25 cellular contexts compared by ENCODE assay signal in the genomic region with DNA sequence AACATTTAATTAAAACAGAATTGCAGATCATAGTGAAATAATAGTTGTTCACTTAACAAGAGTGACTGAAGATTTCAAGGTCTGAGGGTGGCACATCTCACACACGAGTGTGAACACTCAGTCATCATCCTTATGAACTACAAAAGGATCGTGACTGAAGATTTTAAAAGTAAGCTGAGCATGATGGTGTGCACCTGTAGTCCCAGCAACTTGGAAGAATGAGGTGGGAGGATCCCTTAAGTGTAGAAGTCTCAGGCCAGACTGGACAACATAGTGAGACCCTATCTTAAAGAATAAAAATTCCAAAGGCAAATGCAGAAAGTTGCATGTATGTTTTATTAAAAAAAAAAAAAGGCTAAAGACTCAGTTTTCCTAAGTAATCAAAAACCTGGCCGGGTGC. TPM values are rescaled to one million over a fixed set of nuclear protein-coding genes. Genes with fewer than 3 reads are reported as not detected.
DNase-seq lines count a peak whose midpoint lies in the region; ATAC-seq, FAIRE-seq and TF ChIP-seq lines count a peak whose summit lies in the region.
"Had no signal": no experiment of that assay in that cellular context is flagged by ENCODE, and none has a peak within 500 bp of the region (broad histone marks: within the 10 kb centered on the region; RNA-seq: fewer than 3 reads in every experiment).

No MANE protein-coding gene starts in this region.

- H3K9ac ChIP-seq in HepG2 (ENCODE audit: insufficient read depth, low read depth, low read length) (no peak overlapping the region), K562 (ENCODE audit: insufficient read depth in 1 of 2, low read depth in 2 of 2, low read length in 2 of 2) (no peak overlapping the region)
- H3K9ac ChIP-seq: BLaER1 treated with 17β-estradiol and CSF1 and Interleukin-3, amounts not matched to agents 10 nM and 100 nM had no signal

- H3K9me3 Mint-ChIP-seq in stimulated activated effector memory CD8-positive, alpha-beta T cell treated with anti-CD3 and anti-CD28 coated beads, Interleukin-12 subunit alpha, Interleukin-12 subunit beta, amount 100 ng/mL, for 72 hours = no peaks in the 10 kb centered on the region
- H3K9me3 Mint-ChIP-seq: CD14-positive monocyte; CD4-positive, alpha-beta T cell; CD8-positive, alpha-beta memory T cell; GM23338; H9; HFFc6 had no signal

- H3K27ac ChIP-seq in HepG2 (ENCODE audit: extremely low read length, insufficient read depth, low read length) = no peak overlapping the region
- no peak overlapping the region for H3K27ac ChIP-seq in right lobe of liver
- no peak overlapping the region for H3K27ac ChIP-seq in K562 (ENCODE audit: extremely low read depth, low read depth, low read length)
- H3K27ac ChIP-seq in suprapubic skin = no peak overlapping the region
- H3K27ac ChIP-seq: 22Rv1; BLaER1 treated with 17β-estradiol and CSF1 and Interleukin-3, amounts not matched to agents 10 nM and 100 nM had no signal

- CTCF ChIA-PET in HepG2 (lab: Yijun Ruan, JAX; ENCODE audit: low intra/inter-chr PET ratio, low total read pairs) (no interaction called here), K562 (lab: Yijun Ruan, JAX; ENCODE audit: low intra/inter-chr PET ratio) (no interaction called here)

- H3K4me3 ChIP-seq in HepG2 (replicated peaks in 1 of 3; ENCODE audit: insufficient read depth in 1 of 3, low read depth in 2 of 3, low read length in 3 of 3) (no peak overlapping the region), right lobe of liver (no peak overlapping the region), K562 (no peak overlapping the region), suprapubic skin (no peak overlapping the region)
- H3K4me3 ChIP-seq: BLaER1 treated with 17β-estradiol and CSF1 and Interleukin-3, amounts not matched to agents 10 nM and 100 nM; GM12878; GM23338 had no signal

- no peaks in the 10 kb centered on the region for H3K36me3 Mint-ChIP-seq in stimulated activated effector memory CD8-positive, alpha-beta T cell treated with anti-CD3 and anti-CD28 coated beads, Interleukin-12 subunit alpha, Interleukin-12 subunit beta, amount 100 ng/mL, for 72 hours
- H3K36me3 Mint-ChIP-seq: CD14-positive monocyte; CD8-positive, alpha-beta memory T cell had no signal

- no peak overlapping the region for H2AFZ ChIP-seq in HepG2 (ENCODE audit: low read length)
- H2AFZ ChIP-seq in K562 (ENCODE audit: low read depth, low read length) = no peak overlapping the region
- H2AFZ ChIP-seq: GM23338 had no signal

- H3K36me3 ChIP-seq in HepG2 (replicated peaks in 1 of 2; ENCODE audit: control insufficient read depth in 1 of 2, insufficient read depth in 2 of 2, low read length in 2 of 2) = no peaks in the 10 kb centered on the region
- H3K36me3 ChIP-seq in right lobe of liver = no peaks in the 10 kb centered on the region
- no peaks in the 10 kb centered on the region for H3K36me3 ChIP-seq in K562 (ENCODE audit: control insufficient read depth, insufficient read depth, low read length)
- H3K36me3 ChIP-seq in suprapubic skin = no peaks in the 10 kb centered on the region
- H3K36me3 ChIP-seq: BE2C; BLaER1 treated with 17β-estradiol and CSF1 and Interleukin-3, amounts not matched to agents 10 nM and 100 nM had no signal

- 2% methylated on average over 3 of the region's 3 CpGs for WGBS in HepG2 (ENCODE audit: low lambda C conversion rate)
- WGBS in right lobe of liver (ENCODE audit: insufficient coverage, low coverage, low lambda C conversion rate, missing lambda C conversion rate) = 56% methylated on average over 3 of the region's 3 CpGs
- 2% methylated on average over 3 of the region's 3 CpGs for WGBS in K562 (ENCODE audit: insufficient coverage, low coverage, missing lambda C conversion rate)
- WGBS in suprapubic skin = 75% methylated on average over 3 of the region's 3 CpGs

- H3K79me2 ChIP-seq in HepG2 (ENCODE audit: insufficient read depth, low read length) (no peaks in the 10 kb centered on the region), K562 (ENCODE audit: control insufficient read depth, insufficient read depth, low read length) (no peaks in the 10 kb centered on the region)

- H3K9me1 ChIP-seq in K562 (ENCODE audit: control insufficient read depth, insufficient read depth, low read length) = no peaks in the 10 kb centered on the region

- DNase-seq in HepG2 (ENCODE audit: low spot score) (no peak), right lobe of liver (no peak), K562 (ENCODE audit: extremely low read depth in 1 of 4, low spot score in 3 of 4) (no peak), suprapubic skin (ENCODE audit: low spot score in 2 of 2) (no peak)
- DNase-seq in stimulated activated effector memory CD8-positive, alpha-beta T cell treated with anti-CD3 and anti-CD28 coated beads, Interleukin-12 subunit alpha, Interleukin-12 subunit beta, amount 100 ng/mL, for 72 hours (ENCODE audit: low spot score in 2 of 2) = no peak
- no peak for DNase-seq in activated CD8-positive, alpha-beta memory T cell treated with anti-CD3 and anti-CD28 coated beads for 24 hours
- DNase-seq: BE2C; CD4-positive, alpha-beta T cell; CD8-positive, alpha-beta memory T cell; DMS 273 treated with DMSO at 0.1 percent for 48 hours; DMS79; EL; GDM1; H9; HFFc6 had no signal

- H3K4me1 Mint-ChIP-seq in stimulated activated effector memory CD8-positive, alpha-beta T cell treated with anti-CD3 and anti-CD28 coated beads, Interleukin-12 subunit alpha, Interleukin-12 subunit beta, amount 100 ng/mL, for 72 hours = no peaks in the 10 kb centered on the region
- H3K4me1 Mint-ChIP-seq: CD8-positive, alpha-beta memory T cell; GM23338; H9 had no signal

- TF ChIP-seq RAD21 in HepG2 (CRISPR knock-in tag; IDR thresholded peaks at IDR 0.05) (no peak), K562 (CRISPR knock-in tag; conservative IDR thresholded peaks at IDR 0.05 in 1 of 2, IDR thresholded peaks at IDR 0.05 in 1 of 2) (no peak)

- TF ChIP-seq EP300 in HepG2 (IDR thresholded peaks at IDR 0.05; ENCODE audit: low read depth in 2 of 2, low read length in 2 of 2) (no peak), HepG2 (CRISPR knock-in tag; IDR thresholded peaks at IDR 0.05; ENCODE audit: borderline replicate concordance) (no peak), K562 (IDR thresholded peaks at IDR 0.05; ENCODE audit: low read length) (no peak), suprapubic skin (IDR thresholded peaks at IDR 0.05) (no peak)

- TF ChIP-seq CTCF in HepG2 (CRISPR knock-in tag; IDR thresholded peaks at IDR 0.05) = no peak
- TF ChIP-seq CTCF in right lobe of liver (IDR thresholded peaks at IDR 0.05) = no peak
- no peak for TF ChIP-seq CTCF in K562 (IDR thresholded peaks at IDR 0.05 in 2 of 3, conservative IDR thresholded peaks at IDR 0.05 in 1 of 3; ENCODE audit: insufficient read depth in 2 of 3, low read depth in 1 of 3, low read length in 3 of 3)
- no peak for TF ChIP-seq CTCF in suprapubic skin (IDR thresholded peaks at IDR 0.05)

- H3K9me3 ChIP-seq in HepG2 (ENCODE audit: low read length) (no peaks in the 10 kb centered on the region), right lobe of liver (no peaks in the 10 kb centered on the region), K562 (replicated peaks; ENCODE audit: control insufficient read depth, insufficient read depth, low read depth, low read length) (no peaks in the 10 kb centered on the region), suprapubic skin (no peaks in the 10 kb centered on the region)
- H3K9me3 ChIP-seq: BE2C; BLaER1 treated with 17β-estradiol and CSF1 and Interleukin-3, amounts not matched to agents 10 nM and 100 nM had no signal

- FAIRE-seq in HepG2 (lab: Jason Lieb, UNC) = no peak
- no peak for FAIRE-seq in K562 (lab: Jason Lieb, UNC)
- FAIRE-seq: A204.1, D721Med, GM12878, GM19239 had no signal

- H3K27ac Mint-ChIP-seq in stimulated activated effector memory CD8-positive, alpha-beta T cell treated with anti-CD3 and anti-CD28 coated beads, Interleukin-12 subunit alpha, Interleukin-12 subunit beta, amount 100 ng/mL, for 72 hours = peak overlapping the region; percentile 34
- H3K27ac Mint-ChIP-seq: CD4-positive, alpha-beta T cell; CD8-positive, alpha-beta memory T cell; GM23338; H9; HFFc6 had no signal

- ATAC-seq in HepG2 = no peak
- ATAC-seq in right lobe of liver = no peak
- ATAC-seq in K562 = no peak
- no peak for ATAC-seq in stimulated activated effector memory CD8-positive, alpha-beta T cell treated with anti-CD3 and anti-CD28 coated beads, Interleukin-12 subunit alpha, Interleukin-12 subunit beta, amount 100 ng/mL, for 72 hours
- ATAC-seq in HG03571 (IDR thresholded peaks at IDR 0.05; ENCODE audit: unreplicated experiment) = no peak
- ATAC-seq: GM12878, GM23338, HCT116 had no signal

- intact Hi-C loops in HepG2 (cut with micrococcal nuclease; ENCODE audit: unreplicated experiment) (no loop called here), right lobe of liver (cut with DNase I) (no loop called here), K562 (cut with micrococcal nuclease) (no loop called here)

- in situ Hi-C loops in HepG2 (cut with HindIII; ENCODE audit: extremely low pct_ligation_motif_present, low pct_unique_long_range_greater_than_20kb) = no loop called here
- in situ Hi-C loops in K562 (cut with MboI) = no loop called here

- no peaks in the 10 kb centered on the region for H3K27me3 ChIP-seq in HepG2 (ENCODE audit: control insufficient read depth in 1 of 2, insufficient read depth in 2 of 2, low read length in 2 of 2)
- H3K27me3 ChIP-seq in right lobe of liver = no peaks in the 10 kb centered on the region
- H3K27me3 ChIP-seq in K562 (ENCODE audit: control insufficient read depth in 2 of 2, insufficient read depth in 2 of 2, low read length in 2 of 2) = peaks cover 0 to 3% of the 10 kb centered on the region in 2 experiments; a peak in 2 of 5 replicates
- peaks cover 3% of the 10 kb centered on the region for H3K27me3 ChIP-seq in suprapubic skin
- H3K27me3 ChIP-seq: BLaER1 treated with 17β-estradiol and CSF1 and Interleukin-3, amounts not matched to agents 10 nM and 100 nM had no signal

- H3K4me1 ChIP-seq in HepG2 (ENCODE audit: insufficient read depth, low read length) (peaks cover 6% of the 10 kb centered on the region), right lobe of liver (no peaks in the 10 kb centered on the region), K562 (replicated peaks in 1 of 2; ENCODE audit: control insufficient read depth in 2 of 2, insufficient read depth in 2 of 2, low read length in 2 of 2) (no peaks in the 10 kb centered on the region; a peak in 1 of 5 replicates), suprapubic skin (no peaks in the 10 kb centered on the region)
- H3K4me1 ChIP-seq: BE2C had no signal

- no peak overlapping the region for H3K4me3 Mint-ChIP-seq in stimulated activated effector memory CD8-positive, alpha-beta T cell treated with anti-CD3 and anti-CD28 coated beads, Interleukin-12 subunit alpha, Interleukin-12 subunit beta, amount 100 ng/mL, for 72 hours
- H3K4me3 Mint-ChIP-seq: CD14-positive monocyte; CD4-positive, alpha-beta T cell; CD8-positive, alpha-beta memory T cell; GM23338; H9; HFFc6 had no signal

- TF ChIP-seq POLR2A in HepG2 (IDR thresholded peaks at IDR 0.05; ENCODE audit: insufficient read depth in 1 of 2, low read depth in 2 of 2, low read length in 2 of 2) (no peak), right lobe of liver (IDR thresholded peaks at IDR 0.05) (no peak), K562 (conservative IDR thresholded peaks at IDR 0.05) (no peak), suprapubic skin (IDR thresholded peaks at IDR 0.05) (no peak)

- BruUV-seq in HepG2 (replicated peaks; lab: Mats Ljungman, UMichigan) (no TSS peak), K562 (replicated peaks; lab: Mats Ljungman, UMichigan) (no TSS peak)

- H4K20me1 ChIP-seq in HepG2 (ENCODE audit: insufficient read depth, low read length) (no peaks in the 10 kb centered on the region), K562 (replicated peaks; ENCODE audit: control insufficient read depth, insufficient read depth, low read length) (no peaks in the 10 kb centered on the region)
- H4K20me1 ChIP-seq: BLaER1 treated with 17β-estradiol and CSF1 and Interleukin-3, amounts not matched to agents 10 nM and 100 nM had no signal

- H3K4me2 ChIP-seq in HepG2 (ENCODE audit: low read depth, low read length) = no peak overlapping the region
- no peak overlapping the region for H3K4me2 ChIP-seq in K562 (ENCODE audit: insufficient read depth, low read length)
- H3K4me2 ChIP-seq: BLaER1 treated with 17β-estradiol and CSF1 and Interleukin-3, amounts not matched to agents 10 nM and 100 nM; GM23338 had no signal

- POLR2A ChIA-PET in HepG2 (lab: Yijun Ruan, JAX) (no interaction called here), K562 (lab: Yijun Ruan, JAX) (no interaction called here)

RNA-seq across cellular contexts. Expression of gene ATP6V1G1, which starts 22.4 kb away (rescaled TPM):
- 158 and 215 TPM in 2 replicates for total RNA-seq in HepG2 (2016; rRNA removed; fragmentation: Illumina TruSeq; extraction: Trizol)
- 46.6 and 55.3 TPM in 2 replicates for total RNA-seq in HepG2 (2016; cell fraction: cytosol; rRNA removed; fragmentation: Illumina TruSeq; extraction: Trizol; ENCODE audit: low read depth)
- 159 and 225 TPM in 2 replicates for total RNA-seq in HepG2 (2016; cell fraction: insoluble cytoplasmic fraction; rRNA removed; fragmentation: Illumina TruSeq; extraction: Trizol)
- 93.6 and 101 TPM in 2 replicates for total RNA-seq in HepG2 (2016; cell fraction: membrane; rRNA removed; fragmentation: Illumina TruSeq; extraction: Trizol)
- 67.3 and 67.5 TPM in 2 replicates for total RNA-seq in HepG2 (2016; cell fraction: nucleus; rRNA removed; fragmentation: Illumina TruSeq; extraction: Trizol)
- 85.3 and 108 TPM in 2 replicates for polyA plus RNA-seq in HepG2 (2011; rRNA removed)
- polyA plus RNA-seq in HepG2 (2011; cell fraction: cytosol; rRNA removed) = 86.2 and 105 TPM in 2 replicates
- polyA plus RNA-seq in HepG2 (2011; cell fraction: nucleus; rRNA removed) = 27.9 and 32.8 TPM in 2 replicates
- polyA plus RNA-seq in HepG2 (2012) = 76.7 and 118 TPM in 2 replicates
- polyA plus RNA-seq in HepG2 (2016; cell fraction: cytosol; fragmentation: Illumina TruSeq; extraction: Trizol; ENCODE audit: low read depth) = 39.8 and 53.2 TPM in 2 replicates
- 253 and 272 TPM in 2 replicates for polyA plus RNA-seq in HepG2 (2016; cell fraction: insoluble cytoplasmic fraction; fragmentation: Illumina TruSeq; extraction: Trizol; ENCODE audit: low read depth)
- polyA plus RNA-seq in HepG2 (2016; cell fraction: membrane; fragmentation: Illumina TruSeq; extraction: Trizol; ENCODE audit: low read depth) = 85.8 and 96.0 TPM in 2 replicates
- polyA plus RNA-seq in HepG2 (2016; cell fraction: nucleus; fragmentation: Illumina TruSeq; extraction: Trizol; ENCODE audit: insufficient read depth, low read depth) = 105 and 112 TPM in 2 replicates
- 15.1 and 22.4 TPM in 2 replicates for polyA minus RNA-seq in HepG2 (2011; rRNA and poly(A)+ RNA removed; ENCODE audit: low replicate concordance)
- 30.9 and 42.0 TPM in 2 replicates for polyA minus RNA-seq in HepG2 (2011; cell fraction: cytosol; rRNA and poly(A)+ RNA removed)
- 35.5 and 40.2 TPM in 2 replicates for polyA minus RNA-seq in HepG2 (2011; cell fraction: nucleus; rRNA and poly(A)+ RNA removed)
- 100 to 1,000 TPM in 2 of 6 experiments, 10 to 100 TPM in 4; 31.0 to 155 (median 49.1) TPM for total RNA-seq in right lobe of liver
- 17.1 and 17.3 TPM in 2 replicates for total RNA-seq in K562 (2011; cell fraction: chromatin; rRNA removed; ENCODE audit: low replicate concordance)
- total RNA-seq in K562 (2011; cell fraction: nucleolus; rRNA removed) = 25.5 and 28.2 TPM in 2 replicates
- 26.2 and 31.3 TPM in 2 replicates for total RNA-seq in K562 (2011; cell fraction: nucleoplasm; rRNA removed)
- 153 and 194 TPM in 2 replicates for total RNA-seq in K562 (2014; rRNA removed)
- total RNA-seq in K562 (2014; rRNA removed; fragmentation: Illumina TruSeq; extraction: Trizol) = 136 and 150 TPM in 2 replicates
- 151 and 163 TPM in 2 replicates for total RNA-seq in K562 (2015; rRNA removed; fragmentation: Illumina TruSeq; extraction: Trizol)
- total RNA-seq in K562 (2021) = 88.4 and 89.9 TPM in 2 replicates
- 132 and 162 TPM in 2 replicates for polyA plus RNA-seq in K562 (2011; rRNA removed)
- polyA plus RNA-seq in K562 (2011; cell fraction: cytosol; rRNA removed) = 52.4 and 86.8 TPM in 2 replicates
- polyA plus RNA-seq in K562 (2011; cell fraction: nucleus; rRNA removed) = 28.2 and 43.9 TPM in 2 replicates
- polyA plus RNA-seq in K562 (2012) = 129 and 131 TPM in 2 replicates
- polyA plus RNA-seq in K562 (2014; fragmentation: Illumina TruSeq; extraction: Trizol) = 168 and 193 TPM in 2 replicates
- 100 to 1,000 TPM; 396 to 492 TPM for polyA plus RNA-seq in K562 (2014; fragmentation: Nextera tagmentation; extraction: Ambion mirVana)
- polyA plus RNA-seq in K562 (2014; rRNA removed) = 178 and 199 TPM in 2 replicates
- polyA minus RNA-seq in K562 (2011; rRNA and poly(A)+ RNA removed) = 50.7 and 52.0 TPM in 2 replicates
- 24.8 and 31.6 TPM in 2 replicates for polyA minus RNA-seq in K562 (2011; cell fraction: cytosol; rRNA and poly(A)+ RNA removed)
- 15.2 and 23.8 TPM in 2 replicates for polyA minus RNA-seq in K562 (2011; cell fraction: nucleus; rRNA and poly(A)+ RNA removed)
- 100 to 1,000 TPM; 181 to 234 (median 209) TPM for total RNA-seq in suprapubic skin

RNA-seq across cellular contexts. Expression of gene TMEM268, which starts 45.9 kb away (rescaled TPM):
- total RNA-seq in HepG2 (2016; rRNA removed; fragmentation: Illumina TruSeq; extraction: Trizol) (2.9 and 3.7 TPM in 2 replicates), right lobe of liver (1 to 10 TPM; 3.4 to 6.5 (median 5.2) TPM), K562 (2014; rRNA removed) (9.1 and 11.5 TPM in 2 replicates), K562 (2014; rRNA removed; fragmentation: Illumina TruSeq; extraction: Trizol) (10.0 and 10.8 TPM in 2 replicates), K562 (2015; rRNA removed; fragmentation: Illumina TruSeq; extraction: Trizol) (7.1 and 8.6 TPM in 2 replicates), K562 (2021) (14.8 and 17.3 TPM in 2 replicates), suprapubic skin (10 to 100 TPM in 2 of 4 donors, 1 to 10 TPM in 2; 3.2 to 12.3 (median 7.9) TPM)
- total RNA-seq in HepG2 (2016; cell fraction: cytosol; rRNA removed; fragmentation: Illumina TruSeq; extraction: Trizol; ENCODE audit: low read depth) = 0.71 and 1.0 TPM in 2 replicates
- 2.6 and 3.8 TPM in 2 replicates for total RNA-seq in HepG2 (2016; cell fraction: insoluble cytoplasmic fraction; rRNA removed; fragmentation: Illumina TruSeq; extraction: Trizol)
- 3.2 and 3.4 TPM in 2 replicates for total RNA-seq in HepG2 (2016; cell fraction: membrane; rRNA removed; fragmentation: Illumina TruSeq; extraction: Trizol)
- 3.6 and 4.0 TPM in 2 replicates for total RNA-seq in HepG2 (2016; cell fraction: nucleus; rRNA removed; fragmentation: Illumina TruSeq; extraction: Trizol)
- polyA plus RNA-seq in HepG2 (2011; rRNA removed) (7.8 and 9.0 TPM in 2 replicates), K562 (2011; rRNA removed) (19.3 and 19.4 TPM in 2 replicates), K562 (2014; fragmentation: Illumina TruSeq; extraction: Trizol) (19.4 and 19.6 TPM in 2 replicates), K562 (2014; fragmentation: Nextera tagmentation; extraction: Ambion mirVana) (1 to 10 TPM; 2.6 to 2.7 TPM), K562 (2014; rRNA removed) (8.4 and 10.5 TPM in 2 replicates)
- polyA plus RNA-seq in HepG2 (2011; cell fraction: cytosol; rRNA removed) = 4.0 and 6.0 TPM in 2 replicates
- 4.3 and 5.1 TPM in 2 replicates for polyA plus RNA-seq in HepG2 (2011; cell fraction: nucleus; rRNA removed)
- 2.8 and 3.7 TPM in 2 replicates for polyA plus RNA-seq in HepG2 (2012)
- polyA plus RNA-seq in HepG2 (2016; cell fraction: cytosol; fragmentation: Illumina TruSeq; extraction: Trizol; ENCODE audit: low read depth) = 0.76 and 0.84 TPM in 2 replicates
- polyA plus RNA-seq in HepG2 (2016; cell fraction: insoluble cytoplasmic fraction; fragmentation: Illumina TruSeq; extraction: Trizol; ENCODE audit: low read depth) = 3.6 and 4.6 TPM in 2 replicates
- 3.8 and 4.7 TPM in 2 replicates for polyA plus RNA-seq in HepG2 (2016; cell fraction: membrane; fragmentation: Illumina TruSeq; extraction: Trizol; ENCODE audit: low read depth)
- polyA plus RNA-seq in HepG2 (2016; cell fraction: nucleus; fragmentation: Illumina TruSeq; extraction: Trizol; ENCODE audit: insufficient read depth, low read depth) = 6.2 and 8.2 TPM in 2 replicates
- polyA minus RNA-seq in HepG2 (2011; rRNA and poly(A)+ RNA removed; ENCODE audit: low replicate concordance) = 17.9 and 29.5 TPM in 2 replicates
- polyA minus RNA-seq in HepG2 (2011; cell fraction: cytosol; rRNA and poly(A)+ RNA removed) = 4.1 and 4.8 TPM in 2 replicates
- 4.6 and 8.5 TPM in 2 replicates for polyA minus RNA-seq in HepG2 (2011; cell fraction: nucleus; rRNA and poly(A)+ RNA removed)
- total RNA-seq in K562 (2011; cell fraction: chromatin; rRNA removed; ENCODE audit: low replicate concordance) = 35.2 and 43.1 TPM in 2 replicates
- total RNA-seq in K562 (2011; cell fraction: nucleolus; rRNA removed) = 25.1 and 26.3 TPM in 2 replicates
- 33.6 and 48.1 TPM in 2 replicates for total RNA-seq in K562 (2011; cell fraction: nucleoplasm; rRNA removed)
- 10.1 and 20.0 TPM in 2 replicates for polyA plus RNA-seq in K562 (2011; cell fraction: cytosol; rRNA removed)
- 10.2 and 12.8 TPM in 2 replicates for polyA plus RNA-seq in K562 (2011; cell fraction: nucleus; rRNA removed)
- 7.4 and 20.0 TPM in 2 replicates for polyA plus RNA-seq in K562 (2012)
- 19.3 and 23.1 TPM in 2 replicates for polyA minus RNA-seq in K562 (2011; rRNA and poly(A)+ RNA removed)
- 7.8 and 12.3 TPM in 2 replicates for polyA minus RNA-seq in K562 (2011; cell fraction: cytosol; rRNA and poly(A)+ RNA removed)
- polyA minus RNA-seq in K562 (2011; cell fraction: nucleus; rRNA and poly(A)+ RNA removed) = 4.7 and 6.6 TPM in 2 replicates

RNA-seq across cellular contexts. Expression of gene WHRN, which starts 59.9 kb away (rescaled TPM):
- total RNA-seq in HepG2 (2016; rRNA removed; fragmentation: Illumina TruSeq; extraction: Trizol) (1.8 and 2.3 TPM in 2 replicates), right lobe of liver (1 to 10 TPM; 2.1 to 3.7 (median 2.7) TPM), K562 (2014; rRNA removed) (9.0 and 10.1 TPM in 2 replicates), K562 (2014; rRNA removed; fragmentation: Illumina TruSeq; extraction: Trizol) (1.1 and 2.0 TPM in 2 replicates), K562 (2015; rRNA removed; fragmentation: Illumina TruSeq; extraction: Trizol) (3.0 and 3.5 TPM in 2 replicates), K562 (2021) (14.1 and 17.1 TPM in 2 replicates), suprapubic skin (10 to 100 TPM in 3 of 4 donors, 1 to 10 TPM in 1; 7.7 to 25.9 (median 14.8) TPM)
- 0.51 and 0.97 TPM in 2 replicates for total RNA-seq in HepG2 (2016; cell fraction: cytosol; rRNA removed; fragmentation: Illumina TruSeq; extraction: Trizol; ENCODE audit: low read depth)
- total RNA-seq in HepG2 (2016; cell fraction: insoluble cytoplasmic fraction; rRNA removed; fragmentation: Illumina TruSeq; extraction: Trizol) = 1.1 and 2.7 TPM in 2 replicates
- 1.5 and 2.5 TPM in 2 replicates for total RNA-seq in HepG2 (2016; cell fraction: membrane; rRNA removed; fragmentation: Illumina TruSeq; extraction: Trizol)
- total RNA-seq in HepG2 (2016; cell fraction: nucleus; rRNA removed; fragmentation: Illumina TruSeq; extraction: Trizol) = 6.3 and 6.6 TPM in 2 replicates
- polyA plus RNA-seq in HepG2 (2011; rRNA removed) (5.3 and 5.8 TPM in 2 replicates), K562 (2011; rRNA removed) (3.0 and 5.3 TPM in 2 replicates), K562 (2014; fragmentation: Illumina TruSeq; extraction: Trizol) (5.1 and 6.2 TPM in 2 replicates), K562 (2014; fragmentation: Nextera tagmentation; extraction: Ambion mirVana) (under 1 TPM; 0.31 TPM), K562 (2014; rRNA removed) (10.4 and 10.5 TPM in 2 replicates)
- 1.8 and 2.4 TPM in 2 replicates for polyA plus RNA-seq in HepG2 (2011; cell fraction: cytosol; rRNA removed)
- 43.6 and 56.3 TPM in 2 replicates for polyA plus RNA-seq in HepG2 (2011; cell fraction: nucleus; rRNA removed)
- 4.9 and 5.7 TPM in 2 replicates for polyA plus RNA-seq in HepG2 (2012)
- 0.68 and 0.91 TPM in 2 replicates for polyA plus RNA-seq in HepG2 (2016; cell fraction: cytosol; fragmentation: Illumina TruSeq; extraction: Trizol; ENCODE audit: low read depth)
- 2.5 and 3.9 TPM in 2 replicates for polyA plus RNA-seq in HepG2 (2016; cell fraction: insoluble cytoplasmic fraction; fragmentation: Illumina TruSeq; extraction: Trizol; ENCODE audit: low read depth)
- polyA plus RNA-seq in HepG2 (2016; cell fraction: membrane; fragmentation: Illumina TruSeq; extraction: Trizol; ENCODE audit: low read depth) = 1.9 and 2.8 TPM in 2 replicates
- 15.3 TPM in 2 replicates for polyA plus RNA-seq in HepG2 (2016; cell fraction: nucleus; fragmentation: Illumina TruSeq; extraction: Trizol; ENCODE audit: insufficient read depth, low read depth)
- 3.2 and 4.6 TPM in 2 replicates for polyA minus RNA-seq in HepG2 (2011; rRNA and poly(A)+ RNA removed; ENCODE audit: low replicate concordance)
- 1.2 and 2.5 TPM in 2 replicates for polyA minus RNA-seq in HepG2 (2011; cell fraction: cytosol; rRNA and poly(A)+ RNA removed)
- polyA minus RNA-seq in HepG2 (2011; cell fraction: nucleus; rRNA and poly(A)+ RNA removed) = 9.1 and 12.0 TPM in 2 replicates
- 13.7 and 31.3 TPM in 2 replicates for total RNA-seq in K562 (2011; cell fraction: chromatin; rRNA removed; ENCODE audit: low replicate concordance)
- total RNA-seq in K562 (2011; cell fraction: nucleolus; rRNA removed) = 20.9 and 25.0 TPM in 2 replicates
- 17.4 and 19.4 TPM in 2 replicates for total RNA-seq in K562 (2011; cell fraction: nucleoplasm; rRNA removed)
- 3.4 and 4.9 TPM in 2 replicates for polyA plus RNA-seq in K562 (2011; cell fraction: cytosol; rRNA removed)
- 39.6 and 62.6 TPM in 2 replicates for polyA plus RNA-seq in K562 (2011; cell fraction: nucleus; rRNA removed)
- polyA plus RNA-seq in K562 (2012) = 10.1 and 16.2 TPM in 2 replicates
- 0.84 and 1.2 TPM in 2 replicates for polyA minus RNA-seq in K562 (2011; rRNA and poly(A)+ RNA removed)
- 3.1 and 3.9 TPM in 2 replicates for polyA minus RNA-seq in K562 (2011; cell fraction: cytosol; rRNA and poly(A)+ RNA removed)
- polyA minus RNA-seq in K562 (2011; cell fraction: nucleus; rRNA and poly(A)+ RNA removed) = 14.1 and 15.1 TPM in 2 replicates

Comparison
In these comparisons a context has a peak if more than half of its experiments do, and no peak if none do; other contexts are left out.
1. Of the 241 proteins assayed by ChIP-seq in both HepG2 and K562: peak only in HepG2: none; only in K562: none; in both: ZNF121; in neither: 240.